Comparison of ENCODE assay signal across 1 cellular context in genomic region chr6:33716379-33716778, GRCh38.
A peak's percentile ranks its signal among the peaks of the same experiment; 100 is the strongest.
TF ChIP-seq lines count a peak whose summit lies in the region.

No MANE protein-coding gene starts in this region.

TF ChIP-seq in K562, 482 proteins besides CTCF, POLR2A, EP300 and RAD21 (continued from another document):
- peak; percentile 71 for TF ChIP-seq PKNOX1 (IDR thresholded peaks at IDR 0.05)
